1 cellular context compared by ENCODE assay signal in the genomic region with DNA sequence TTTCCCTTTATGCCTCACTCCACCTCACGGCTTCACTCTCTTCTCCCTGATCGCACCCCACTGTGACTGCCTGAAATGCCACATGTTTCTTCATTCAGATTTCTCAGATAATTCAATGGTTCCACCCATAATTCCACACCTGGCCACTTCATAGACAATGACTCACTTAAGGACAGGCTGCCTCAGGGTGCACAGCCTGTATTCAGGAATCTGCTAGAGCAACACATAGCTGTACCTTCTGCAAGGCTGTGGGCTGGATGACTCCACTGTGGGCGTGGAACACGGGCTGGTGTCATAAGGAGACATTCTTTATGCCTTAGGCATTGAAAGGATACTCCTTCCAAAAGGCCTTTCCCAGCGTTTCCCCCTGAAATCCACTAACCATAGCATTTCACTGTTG.
TF ChIP-seq lines count a peak whose summit lies in the region.

No MANE protein-coding gene starts in this region.

TF ChIP-seq in HepG2, 621 proteins besides CTCF, POLR2A, EP300 and RAD21:
- TF ChIP-seq, protein P1, sequence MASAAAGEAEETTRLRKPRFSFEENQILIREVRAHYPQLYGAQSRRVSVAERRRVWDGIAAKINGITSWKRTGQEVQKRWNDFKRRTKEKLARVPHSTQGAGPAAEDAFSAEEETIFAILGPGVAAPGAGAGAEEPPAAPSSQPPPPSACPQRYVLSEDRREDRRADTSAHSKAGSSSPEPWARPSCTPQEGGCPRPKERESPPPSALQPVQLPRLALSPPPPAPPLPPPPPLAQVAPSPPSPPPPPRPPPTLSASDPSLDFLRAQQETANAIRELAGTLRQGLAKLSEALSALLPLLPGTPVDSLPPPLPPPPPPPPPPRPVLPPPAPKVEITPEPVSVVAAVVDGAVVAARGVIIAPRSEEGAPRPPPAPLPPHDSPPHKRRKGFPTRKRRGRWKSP (CRISPR knock-in tag; IDR thresholded peaks at IDR 0.05): no peak
- TF ChIP-seq, protein P2, sequence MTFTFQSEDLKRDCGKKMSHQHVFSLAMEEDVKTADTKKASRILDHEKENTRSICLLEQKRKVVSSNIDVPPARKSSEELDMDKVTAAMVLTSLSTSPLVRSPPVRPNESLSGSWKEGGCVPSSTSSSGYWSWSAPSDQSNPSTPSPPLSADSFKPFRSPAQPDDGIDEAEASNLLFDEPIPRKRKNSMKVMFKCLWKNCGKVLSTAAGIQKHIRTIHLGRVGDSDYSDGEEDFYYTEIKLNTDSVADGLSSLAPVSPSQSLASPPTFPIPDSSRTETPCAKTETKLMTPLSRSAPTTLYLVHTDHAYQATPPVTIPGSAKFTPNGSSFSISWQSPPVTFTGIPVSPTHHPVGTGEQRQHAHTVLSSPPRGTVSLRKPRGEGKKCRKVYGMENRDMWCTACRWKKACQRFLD (CRISPR knock-in tag; IDR thresholded peaks at IDR 0.05; ENCODE audit: borderline replicate concordance): no peak
- TF ChIP-seq SAFB2 (CRISPR knock-in tag; IDR thresholded peaks at IDR 0.05; ENCODE audit: borderline replicate concordance, low read depth): no peak
- TF ChIP-seq, protein P3, sequence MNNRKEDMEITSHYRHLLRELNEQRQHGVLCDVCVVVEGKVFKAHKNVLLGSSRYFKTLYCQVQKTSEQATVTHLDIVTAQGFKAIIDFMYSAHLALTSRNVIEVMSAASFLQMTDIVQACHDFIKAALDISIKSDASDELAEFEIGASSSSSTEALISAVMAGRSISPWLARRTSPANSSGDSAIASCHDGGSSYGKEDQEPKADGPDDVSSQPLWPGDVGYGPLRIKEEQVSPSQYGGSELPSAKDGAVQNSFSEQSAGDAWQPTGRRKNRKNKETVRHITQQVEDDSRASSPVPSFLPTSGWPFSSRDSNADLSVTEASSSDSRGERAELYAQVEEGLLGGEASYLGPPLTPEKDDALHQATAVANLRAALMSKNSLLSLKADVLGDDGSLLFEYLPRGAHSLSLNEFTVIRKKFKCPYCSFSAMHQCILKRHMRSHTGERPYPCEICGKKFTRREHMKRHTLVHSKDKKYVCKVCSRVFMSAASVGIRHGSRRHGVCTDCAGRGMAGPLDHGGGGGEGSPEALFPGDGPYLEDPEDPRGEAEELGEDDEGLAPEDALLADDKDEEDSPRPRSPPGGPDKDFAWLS (CRISPR knock-in tag; IDR thresholded peaks at IDR 0.05; ENCODE audit: borderline replicate concordance): no peak
- TF ChIP-seq NFE2L1 (CRISPR knock-in tag; IDR thresholded peaks at IDR 0.05; ENCODE audit: borderline replicate concordance): no peak
- no peak for TF ChIP-seq U2AF2 (IDR thresholded peaks at IDR 0.05; ENCODE audit: low read depth, low read length)
- no peak for TF ChIP-seq SMAD1 (CRISPR knock-in tag; IDR thresholded peaks at IDR 0.05; ENCODE audit: borderline replicate concordance, low read depth)
- TF ChIP-seq, protein P4, sequence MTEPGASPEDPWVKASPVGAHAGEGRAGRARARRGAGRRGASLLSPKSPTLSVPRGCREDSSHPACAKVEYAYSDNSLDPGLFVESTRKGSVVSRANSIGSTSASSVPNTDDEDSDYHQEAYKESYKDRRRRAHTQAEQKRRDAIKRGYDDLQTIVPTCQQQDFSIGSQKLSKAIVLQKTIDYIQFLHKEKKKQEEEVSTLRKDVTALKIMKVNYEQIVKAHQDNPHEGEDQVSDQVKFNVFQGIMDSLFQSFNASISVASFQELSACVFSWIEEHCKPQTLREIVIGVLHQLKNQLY (CRISPR knock-in tag; IDR thresholded peaks at IDR 0.05): no peak
- TF ChIP-seq, protein P5, sequence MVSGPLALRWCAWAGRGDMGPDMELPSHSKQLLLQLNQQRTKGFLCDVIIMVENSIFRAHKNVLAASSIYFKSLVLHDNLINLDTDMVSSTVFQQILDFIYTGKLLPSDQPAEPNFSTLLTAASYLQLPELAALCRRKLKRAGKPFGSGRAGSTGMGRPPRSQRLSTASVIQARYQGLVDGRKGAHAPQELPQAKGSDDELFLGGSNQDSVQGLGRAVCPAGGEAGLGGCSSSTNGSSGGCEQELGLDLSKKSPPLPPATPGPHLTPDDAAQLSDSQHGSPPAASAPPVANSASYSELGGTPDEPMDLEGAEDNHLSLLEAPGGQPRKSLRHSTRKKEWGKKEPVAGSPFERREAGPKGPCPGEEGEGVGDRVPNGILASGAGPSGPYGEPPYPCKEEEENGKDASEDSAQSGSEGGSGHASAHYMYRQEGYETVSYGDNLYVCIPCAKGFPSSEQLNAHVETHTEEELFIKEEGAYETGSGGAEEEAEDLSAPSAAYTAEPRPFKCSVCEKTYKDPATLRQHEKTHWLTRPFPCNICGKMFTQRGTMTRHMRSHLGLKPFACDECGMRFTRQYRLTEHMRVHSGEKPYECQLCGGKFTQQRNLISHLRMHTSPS (CRISPR knock-in tag; IDR thresholded peaks at IDR 0.05; ENCODE audit: low read depth): no peak
- no peak for TF ChIP-seq ETV6 (CRISPR knock-in tag; conservative IDR thresholded peaks at IDR 0.05)
- TF ChIP-seq ZNF644 (CRISPR knock-in tag; IDR thresholded peaks at IDR 0.05; ENCODE audit: low read depth): no peak
